14 cellular contexts compared by ENCODE assay signal in genomic region chr17:82627827-82628226, GRCh38. TPM values are rescaled to one million over a fixed set of nuclear protein-coding genes. Genes with fewer than 3 reads are reported as not detected.
DNase-seq lines count a peak whose midpoint lies in the region; ATAC-seq and TF ChIP-seq lines count a peak whose summit lies in the region.
"Had no signal": no experiment of that assay in that cellular context is flagged by ENCODE, and none has a peak within 500 bp of the region (broad histone marks: within the 10 kb centered on the region; RNA-seq: fewer than 3 reads in every experiment).

No MANE protein-coding gene starts in this region.

- H3K27ac Mint-ChIP-seq in Caco-2 (ENCODE audit: unreplicated experiment) (peak overlapping the region; percentile 45), T-helper 17 cell (no peak overlapping the region), immature natural killer cell (peak overlapping the region in 2 of 6 donors; percentile 53)
- H3K27ac Mint-ChIP-seq: B cell had no signal

- H3K27me3 Mint-ChIP-seq in Caco-2 (ENCODE audit: insufficient read depth, unreplicated experiment) (no peaks in the 10 kb centered on the region), T-helper 17 cell (no peaks in the 10 kb centered on the region), immature natural killer cell (ENCODE audit: low read depth in 3 of 3) (peaks cover 0 to 9% (median 6%) of the 10 kb centered on the region in 3 donors)
- H3K27me3 Mint-ChIP-seq: B cell had no signal

- CTCF ChIA-PET in Caco-2 (lab: Charles Lee), result no interaction called here

- H3K4me1 Mint-ChIP-seq in Caco-2 (ENCODE audit: low read depth, unreplicated experiment), result no peaks in the 10 kb centered on the region
- peaks cover 12% of the 10 kb centered on the region for H3K4me1 Mint-ChIP-seq in T-helper 17 cell
- H3K4me1 Mint-ChIP-seq in immature natural killer cell, result peaks cover 1 to 14% of the 10 kb centered on the region in 2 donors
- H3K4me1 Mint-ChIP-seq: B cell had no signal

- H3K4me3 Mint-ChIP-seq in Caco-2 (ENCODE audit: unreplicated experiment) (no peak overlapping the region), T-helper 17 cell (no peak overlapping the region), immature natural killer cell (no peak overlapping the region)
- H3K4me3 Mint-ChIP-seq: activated T-cell treated with anti-CD3 and anti-CD28 coated beads, Interleukin-2, amount 50 U/mL, for 4 hours; B cell had no signal

- TF ChIP-seq CTCF in Caco-2 (IDR thresholded peaks at IDR 0.05; ENCODE audit: insufficient read depth in 1 of 2, low read depth in 1 of 2, low read length in 1 of 2, severe bottlenecking in 1 of 2, unreplicated experiment in 1 of 2) (no peak), NB4 (IDR thresholded peaks at IDR 0.05; ENCODE audit: low read depth, low read length) (no peak), breast epithelium (IDR thresholded peaks at IDR 0.05) (no peak)

- H3K36me3 ChIP-seq in Caco-2 (ENCODE audit: control insufficient read depth, insufficient read depth, low read length), result peaks cover 3% of the 10 kb centered on the region
- no peaks in the 10 kb centered on the region for H3K36me3 ChIP-seq in breast epithelium

- H3K27me3 ChIP-seq in Caco-2 (replicated peaks; ENCODE audit: control insufficient read depth, insufficient read depth, low read length) (no peaks in the 10 kb centered on the region), breast epithelium (no peaks in the 10 kb centered on the region)

- H3K9me3 Mint-ChIP-seq in Caco-2 (ENCODE audit: unreplicated experiment) (no peaks in the 10 kb centered on the region), immature natural killer cell (no peaks in the 10 kb centered on the region)
- H3K9me3 Mint-ChIP-seq: activated naive CD4-positive, alpha-beta T cell treated with anti-CD3 and anti-CD28 coated beads, Interleukin-2, amount 50 U/mL, for 72 hours; activated T-cell treated with anti-CD3 and anti-CD28 coated beads, Interleukin-2, amount 50 U/mL, for 4 hours had no signal

- TF ChIP-seq POLR2A in NB4 (IDR thresholded peaks at IDR 0.05; ENCODE audit: extremely low read depth, insufficient read length), result no peak
- TF ChIP-seq POLR2A in breast epithelium (IDR thresholded peaks at IDR 0.05), result no peak

- no peak overlapping the region for H3K4me3 ChIP-seq in Caco-2 (ENCODE audit: low read depth, low read length)
- H3K4me3 ChIP-seq in NB4 (ENCODE audit: low read depth, low read length), result no peak overlapping the region
- no peak overlapping the region for H3K4me3 ChIP-seq in breast epithelium

- H3K36me3 Mint-ChIP-seq in Caco-2 (ENCODE audit: insufficient read depth, unreplicated experiment) (peaks cover 84% of the 10 kb centered on the region), T-helper 17 cell (ENCODE audit: low read depth) (peaks cover 2% of the 10 kb centered on the region), immature natural killer cell (peaks cover 6 to 35% (median 19%) of the 10 kb centered on the region in 3 donors)

- POLR2A ChIA-PET in Caco-2 (lab: Charles Lee), result no interaction called here

- DNase-seq in Caco-2 (no peak), NB4 (ENCODE audit: low read depth) (peak; percentile 72), breast epithelium (ENCODE audit: low spot score in 2 of 2) (no peak), pons (ENCODE audit: low spot score) (peak; percentile 50), hypothalamus (lab: John Stamatoyannopoulos, UW) (no peak), T-helper 17 cell (no peak), immature natural killer cell (no peak)
- DNase-seq: activated CD4-positive, alpha-beta T cell treated with anti-CD3 and anti-CD28 coated beads, Interleukin-2, amount 50 U/mL, for 48 hours; activated T-cell treated with anti-CD3 and anti-CD28 coated beads, Interleukin-2, amount 50 U/mL, for 4 hours; NCI-H2029 treated with DMSO at 0.1 percent for 48 hours; NCI-H510A; stimulated activated CD4-positive, alpha-beta T cell treated with anti-CD3 and anti-CD28 coated beads, Interleukin-2, amount 100 ng/mL, for 48 hours had no signal

- no peak for ATAC-seq in T-helper 17 cell
- ATAC-seq: activated naive CD4-positive, alpha-beta T cell treated with anti-CD3 and anti-CD28 coated beads, Interleukin-2, amount 50 U/mL, for 72 hours; activated T-cell treated with anti-CD3 and anti-CD28 coated beads, Interleukin-2, amount 50 U/mL, for 4 hours had no signal

- peak overlapping the region; percentile 33 to 57 for H3K27ac ChIP-seq in breast epithelium

- H3K4me1 ChIP-seq in Caco-2, result no peaks in the 10 kb centered on the region
- no peaks in the 10 kb centered on the region for H3K4me1 ChIP-seq in breast epithelium

- intact Hi-C loops in Caco-2 (cut with micrococcal nuclease; ENCODE audit: unreplicated experiment) (no loop called here), breast epithelium (cut with DNase I; ENCODE audit: low total_unique reads) (no loop called here)

- BruUV-seq in Caco-2 (replicated peaks; lab: Mats Ljungman, UMichigan), result no TSS peak

- H3K9me3 ChIP-seq in Caco-2 (no peaks in the 10 kb centered on the region), breast epithelium (no peaks in the 10 kb centered on the region), T-helper 17 cell (ENCODE audit: control insufficient read depth, low read length, poor library complexity, severe bottlenecking) (no peaks in the 10 kb centered on the region)

RNA-seq across cellular contexts. Expression of gene WDR45B, which starts 20.4 kb away (rescaled TPM):
- total RNA-seq in Caco-2 (2022), result 106 and 110 TPM in 2 replicates
- 100 to 1,000 TPM in 1 of 3 donors, 10 to 100 TPM in 2; 74.2 to 118 (median 83.9) TPM for total RNA-seq in breast epithelium
- total RNA-seq in T-helper 17 cell, result 10 to 100 TPM; 65.6 to 67.1 TPM
- polyA plus RNA-seq in immature natural killer cell, result 10 to 100 TPM; 34.3 to 65.5 (median 48.9) TPM

Comparison
In these comparisons a context has a peak if more than half of its experiments do, and no peak if none do; other contexts are left out.
1. DNase-seq: peak in NB4 (single experiment) and pons (single experiment); none in Caco-2 (0 of 2), breast epithelium (0 of 2), hypothalamus (0 of 51), T-helper 17 cell (0 of 3) and immature natural killer cell (0 of 3).